ENCODE assay signal across 8 cellular contexts in genomic region chr20:11740975-11741374, GRCh38.
"Had no signal": no experiment of that assay in that cellular context is flagged by ENCODE, and none has a peak within 500 bp of the region (broad histone marks: within the 10 kb centered on the region; RNA-seq: fewer than 3 reads in every experiment).

No MANE protein-coding gene starts in this region.

- DNase-seq: activated CD4-positive, alpha-beta T cell treated with anti-CD3 and anti-CD28 coated beads for 36 hours; activated CD4-positive, alpha-beta T cell treated with anti-CD3 and anti-CD28 coated beads, Interleukin-2, amount 50 U/mL, for 48 hours; endodermal cell; head of caudate nucleus; midbrain; stimulated activated CD4-positive, alpha-beta T cell treated with anti-CD3 and anti-CD28 coated beads, Interleukin-4, amount 100 ng/mL, for 4 hours; T-helper 9 cell; testis had no signal
